ENCODE assay signal across 20 cellular contexts in genomic region chr18:27202771-27203170, GRCh38. TPM values are rescaled to one million over a fixed set of nuclear protein-coding genes. Genes with fewer than 3 reads are reported as not detected.
"Had no signal": no experiment of that assay in that cellular context is flagged by ENCODE, and none has a peak within 500 bp of the region (broad histone marks: within the 10 kb centered on the region; RNA-seq: fewer than 3 reads in every experiment).

No MANE protein-coding gene starts in this region.

- H3K9me3 Mint-ChIP-seq: activated B cell treated with CpG ODN at 0.5 μM for 24 hours; activated CD4-positive, alpha-beta T cell treated with anti-CD3 and anti-CD28 coated beads, Interleukin-2, amount 10 ng/mL, durations not matched to agents 7 days and 5 days; T-helper 1 cell treated with Interleukin-12 subunit alpha and Interleukin-12 subunit beta and Interleukin-4 antibody, amounts not matched to agents 30 μg/mL and 1 μg/mL, for 36 hours; type B pancreatic cell had no signal

- H3K36me3 ChIP-seq: brain microvascular endothelial cell, gastroesophageal sphincter, sigmoid colon, suprapubic skin had no signal

- H3K27ac ChIP-seq: brain microvascular endothelial cell, gastroesophageal sphincter, hepatocyte, psoas muscle, sigmoid colon, suprapubic skin had no signal

- H3K4me3 Mint-ChIP-seq: activated B cell treated with CpG ODN at 0.5 μM for 24 hours; activated CD4-positive, alpha-beta T cell treated with anti-CD3 and anti-CD28 coated beads, Interleukin-2, amount 10 ng/mL, durations not matched to agents 7 days and 5 days; activated naive CD4-positive, alpha-beta T cell treated with anti-CD3 and anti-CD28 coated beads, Interleukin-2, amount 50 U/mL, for 24 hours; natural killer cell; T-helper 1 cell treated with Interleukin-12 subunit alpha and Interleukin-12 subunit beta and Interleukin-4 antibody, amounts not matched to agents 30 μg/mL and 1 μg/mL, for 36 hours; type B pancreatic cell had no signal

- H3K9me3 ChIP-seq: gastroesophageal sphincter, psoas muscle, sigmoid colon, suprapubic skin had no signal

- H3K4me1 Mint-ChIP-seq: activated B cell treated with CpG ODN at 0.5 μM for 24 hours; activated CD4-positive, alpha-beta T cell treated with anti-CD3 and anti-CD28 coated beads, Interleukin-2, amount 10 ng/mL, durations not matched to agents 7 days and 5 days; activated naive CD4-positive, alpha-beta T cell treated with anti-CD3 and anti-CD28 coated beads, Interleukin-2, amount 50 U/mL, for 24 hours; natural killer cell had no signal

- H3K27me3 ChIP-seq: brain microvascular endothelial cell, gastroesophageal sphincter, hepatocyte, sigmoid colon, suprapubic skin had no signal

- ATAC-seq: gastroesophageal sphincter; left cardiac atrium; natural killer cell; psoas muscle; SK-N-SH treated with all-trans-retinoic acid at 6 μM for 48 hours; stimulated activated naive CD8-positive, alpha-beta T cell treated with anti-CD3 and anti-CD28 coated beads, Interleukin-15, Interleukin-2, amounts not matched to agents 100 U/mL and 50 U/mL, for 24 hours had no signal

- H3K4me3 ChIP-seq: gastroesophageal sphincter, hepatocyte, lung, psoas muscle, sigmoid colon, suprapubic skin had no signal

- H3K27me3 Mint-ChIP-seq: activated B cell treated with CpG ODN at 0.5 μM for 24 hours; activated CD4-positive, alpha-beta T cell treated with anti-CD3 and anti-CD28 coated beads, Interleukin-2, amount 10 ng/mL, durations not matched to agents 7 days and 5 days; activated naive CD4-positive, alpha-beta T cell treated with anti-CD3 and anti-CD28 coated beads, Interleukin-2, amount 50 U/mL, for 24 hours; type B pancreatic cell had no signal

- H3K27ac Mint-ChIP-seq: activated B cell treated with CpG ODN at 0.5 μM for 24 hours; activated CD4-positive, alpha-beta T cell treated with anti-CD3 and anti-CD28 coated beads, Interleukin-2, amount 10 ng/mL, durations not matched to agents 7 days and 5 days; activated naive CD4-positive, alpha-beta T cell treated with anti-CD3 and anti-CD28 coated beads, Interleukin-2, amount 50 U/mL, for 24 hours; natural killer cell; T-helper 1 cell treated with Interleukin-12 subunit alpha and Interleukin-12 subunit beta and Interleukin-4 antibody, amounts not matched to agents 30 μg/mL and 1 μg/mL, for 36 hours; type B pancreatic cell had no signal

- DNase-seq: activated B cell treated with CpG ODN at 0.5 μM for 24 hours; activated CD4-positive, alpha-beta T cell treated with anti-CD3 and anti-CD28 coated beads, Interleukin-2, amount 10 ng/mL, durations not matched to agents 7 days and 5 days; activated T-cell treated with anti-CD3 and anti-CD28 coated beads, Interleukin-2, amount 50 U/mL, for 1 hour; brain microvascular endothelial cell; left cardiac atrium; natural killer cell; occipital lobe; psoas muscle; sigmoid colon; stimulated activated CD4-positive, alpha-beta T cell treated with anti-CD3 and anti-CD28 coated beads, Interleukin-2, amount 100 ng/mL, for 48 hours; stimulated activated CD8-positive, alpha-beta memory T cell treated with anti-CD3 and anti-CD28 coated beads, Interleukin-4, amount 100 ng/mL, for 48 hours; stimulated activated naive CD8-positive, alpha-beta T cell treated with anti-CD3 and anti-CD28 coated beads, Interleukin-15, Interleukin-2, amounts not matched to agents 100 U/mL and 50 U/mL, for 24 hours had no signal

- H3K36me3 Mint-ChIP-seq: activated naive CD4-positive, alpha-beta T cell treated with anti-CD3 and anti-CD28 coated beads, Interleukin-2, amount 50 U/mL, for 24 hours; natural killer cell; type B pancreatic cell had no signal

- H3K4me1 ChIP-seq: gastroesophageal sphincter, psoas muscle, sigmoid colon, suprapubic skin had no signal

RNA-seq across cellular contexts. Expression of gene CHST9, which starts 17.7 kb away (rescaled TPM):
- total RNA-seq: activated B cell treated with CpG ODN at 0.5 μM for 24 hours; activated CD4-positive, alpha-beta T cell treated with anti-CD3 and anti-CD28 coated beads, Interleukin-2, amount 10 ng/mL, durations not matched to agents 7 days and 5 days; natural killer cell had no signal
